ENCODE assay signal across 27 cellular contexts in the genomic region with DNA sequence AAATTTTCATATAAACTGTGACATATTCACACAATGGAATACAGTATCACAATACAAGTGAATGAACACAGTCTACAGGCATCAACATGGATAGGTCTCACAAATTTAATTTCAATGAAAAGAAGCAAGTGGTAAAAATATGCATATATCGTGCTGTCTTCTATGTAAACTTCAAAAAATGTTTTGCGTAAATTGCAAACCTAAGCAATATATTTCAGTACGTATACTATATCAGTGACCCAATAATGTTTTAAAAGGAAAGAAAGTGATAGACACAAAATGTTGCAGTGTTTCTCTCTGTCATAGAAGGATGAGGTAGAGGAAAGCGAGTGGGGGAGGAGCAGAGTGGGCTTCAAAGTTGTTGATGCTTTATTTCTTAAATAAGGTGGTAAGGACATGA.
"Had no signal": no experiment of that assay in that cellular context is flagged by ENCODE, and none has a peak within 500 bp of the region (broad histone marks: within the 10 kb centered on the region; RNA-seq: fewer than 3 reads in every experiment).

No MANE protein-coding gene starts in this region.

- H3K27me3 ChIP-seq: stomach, suprapubic skin, testis, thyroid gland, tibial artery, tibial nerve, transverse colon, upper lobe of left lung, upper lobe of right lung, uterus, vagina had no signal

- DNase-seq: stimulated activated CD4-positive, alpha-beta T cell treated with anti-CD3 and anti-CD28 coated beads, Interleukin-2, amount 100 ng/mL, for 48 hours; stimulated activated CD4-positive, alpha-beta T cell treated with anti-CD3 and anti-CD28 coated beads, Interleukin-4, amount 100 ng/mL, for 1 hour; stimulated activated CD4-positive, alpha-beta T cell treated with anti-CD3 and anti-CD28 coated beads, Interleukin-4, amount 100 ng/mL, for 24 hours; stimulated activated CD4-positive, alpha-beta T cell treated with anti-CD3 and anti-CD28 coated beads, Interleukin-4, amount 100 ng/mL, for 4 hours; stimulated activated CD8-positive, alpha-beta memory T cell treated with anti-CD3 and anti-CD28 coated beads, Interleukin-4, amount 100 ng/mL, for 48 hours; stimulated activated naive B cell treated with anti-CD40 and anti-IgM and Interleukin-4, amounts not matched to agents 10 μg/mL and 1 μg/mL and 100 μg/mL, for 72 hours; stimulated activated naive CD4-positive, alpha-beta T cell; stimulated activated naive CD4-positive, alpha-beta T cell treated with Interleukin-2 at 50 U/mL for 16 hours; stimulated activated naive CD8-positive, alpha-beta T cell treated with anti-CD3 and anti-CD28 coated beads, Interleukin-15, amount 100 ng/mL, for 72 hours; stimulated activated naive CD8-positive, alpha-beta T cell treated with anti-CD3 and anti-CD28 coated beads, Interleukin-15, Interleukin-2, amounts not matched to agents 100 U/mL and 50 U/mL, for 24 hours; stomach; substantia nigra; testis; thyroid gland; tibial artery; transverse colon; trophoblast cell; upper lobe of left lung; upper lobe of right lung; uterus had no signal

- H3K27ac ChIP-seq: stomach, suprapubic skin, testis, thoracic aorta, thyroid gland, tibial artery, tibial nerve, transverse colon, upper lobe of left lung, upper lobe of right lung, uterus, vagina had no signal

- FAIRE-seq: urothelium cell line had no signal

- H3K36me3 ChIP-seq: stomach, suprapubic skin, thoracic aorta, thyroid gland, tibial artery, tibial nerve, transverse colon, upper lobe of left lung, upper lobe of right lung, uterus, vagina had no signal

- H3K9me3 ChIP-seq: suprapubic skin, testis, thoracic aorta, thyroid gland, tibial artery, transverse colon, upper lobe of left lung, upper lobe of right lung, uterus, vagina had no signal

- ATAC-seq: stimulated activated effector memory CD8-positive, alpha-beta T cell treated with anti-CD3 and anti-CD28 coated beads, Interleukin-12 subunit alpha, Interleukin-12 subunit beta, amount 100 ng/mL, for 72 hours; stimulated activated memory B cell treated with anti-CD40 and anti-IgM and Interleukin-4, amounts not matched to agents 10 μg/mL and 1 μg/mL and 100 μg/mL, for 72 hours; stimulated activated naive B cell treated with anti-CD40 and anti-IgM and Interleukin-4, amounts not matched to agents 10 μg/mL and 1 μg/mL and 100 μg/mL, for 72 hours; stimulated activated naive CD8-positive, alpha-beta T cell treated with anti-CD3 and anti-CD28 coated beads, Interleukin-15, amount 100 ng/mL, for 72 hours; stimulated activated naive CD8-positive, alpha-beta T cell treated with anti-CD3 and anti-CD28 coated beads, Interleukin-15, Interleukin-2, amounts not matched to agents 100 U/mL and 50 U/mL, for 24 hours; upper lobe of right lung had no signal

- H3K4me1 ChIP-seq: stomach, suprapubic skin, testis, thyroid gland, tibial artery, tibial nerve, transverse colon, upper lobe of left lung, upper lobe of right lung, uterus, vagina had no signal

- H3K4me3 ChIP-seq: stomach, suprapubic skin, testis, thoracic aorta, thyroid gland, tibial artery, tibial nerve, transverse colon, upper lobe of left lung, upper lobe of right lung, uterus, vagina had no signal
